In the genomic region with DNA sequence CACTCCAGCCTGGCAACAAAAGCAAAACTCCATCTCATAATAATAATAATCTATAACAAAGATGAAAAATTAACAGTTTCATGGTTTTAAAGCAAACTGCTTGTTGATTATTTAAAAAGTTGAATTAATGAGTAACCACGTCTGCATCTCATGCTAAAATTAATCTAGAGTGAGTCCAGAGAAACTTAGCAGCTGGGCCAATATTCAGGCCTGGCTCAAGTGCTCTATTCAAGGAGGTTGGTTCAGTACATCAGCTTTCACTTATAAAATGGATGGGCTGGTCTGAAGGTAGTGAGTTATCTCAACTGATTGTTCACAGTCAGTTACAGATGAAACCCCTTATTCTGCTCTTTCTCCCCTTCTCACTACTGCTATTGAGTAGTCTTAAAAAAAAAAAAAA, we compare ENCODE assay signal across 29 cellular contexts. TPM values are rescaled to one million over a fixed set of nuclear protein-coding genes. Genes with fewer than 3 reads are reported as not detected.
"Had no signal": no experiment of that assay in that cellular context is flagged by ENCODE, and none has a peak within 500 bp of the region (broad histone marks: within the 10 kb centered on the region; RNA-seq: fewer than 3 reads in every experiment).

No MANE protein-coding gene starts in this region.

- DNase-seq: colonic mucosa; cortex of kidney; dermis blood vessel endothelial cell; dorsolateral prefrontal cortex; effector CD4-positive, alpha-beta T cell; effector CD8-positive, alpha-beta T cell; effector memory CD4-positive, alpha-beta T cell; effector memory CD8-positive, alpha-beta T cell; endodermal cell; erythroblast; esophagus squamous epithelium; foreskin fibroblast; foreskin keratinocyte; foreskin melanocyte; gastrocnemius medialis; glutamatergic neuron; head of caudate nucleus; heart left ventricle; heart right ventricle had no signal

- H3K27ac ChIP-seq: colonic mucosa, coronary artery, dorsolateral prefrontal cortex, epithelial cell of prostate, esophagus muscularis mucosa, esophagus squamous epithelium, foreskin keratinocyte, gastrocnemius medialis, gastroesophageal sphincter, heart left ventricle, heart right ventricle had no signal

- H3K9me3 ChIP-seq: colonic mucosa, esophagus muscularis mucosa, esophagus squamous epithelium, gastrocnemius medialis, gastroesophageal sphincter, heart left ventricle, heart right ventricle had no signal

- H3K4me3 ChIP-seq: colonic mucosa, coronary artery, dorsolateral prefrontal cortex, esophagus muscularis mucosa, esophagus squamous epithelium, gastrocnemius medialis, gastroesophageal sphincter, heart left ventricle, heart right ventricle had no signal

- H3K27me3 ChIP-seq: colonic mucosa, dorsolateral prefrontal cortex, esophagus muscularis mucosa, esophagus squamous epithelium, foreskin keratinocyte, gastrocnemius medialis, gastroesophageal sphincter, heart left ventricle, heart right ventricle had no signal

- FAIRE-seq: colon, endometrium, endothelial cell of umbilical vein, frontal cortex had no signal

- ATAC-seq: effector memory CD8-positive, alpha-beta T cell; esophagus mucosa; foreskin keratinocyte; gastrocnemius medialis; gastroesophageal sphincter; heart left ventricle; heart right ventricle had no signal

- H3K36me3 ChIP-seq: colonic mucosa, esophagus muscularis mucosa, esophagus squamous epithelium, gastrocnemius medialis, gastroesophageal sphincter, heart left ventricle, heart right ventricle had no signal

- H3K4me1 ChIP-seq: colonic mucosa, esophagus muscularis mucosa, esophagus squamous epithelium, foreskin keratinocyte, gastrocnemius medialis, gastroesophageal sphincter, heart left ventricle, heart right ventricle had no signal

RNA-seq across cellular contexts. Expression of a gene that starts 23.1 kb away (rescaled TPM):
- total RNA-seq: dermis blood vessel endothelial cell, endothelial cell of umbilical vein, gastrocnemius medialis, glomerular endothelial cell had no signal
